Comparison of ENCODE assay signal across 8 cellular contexts in the genomic region with DNA sequence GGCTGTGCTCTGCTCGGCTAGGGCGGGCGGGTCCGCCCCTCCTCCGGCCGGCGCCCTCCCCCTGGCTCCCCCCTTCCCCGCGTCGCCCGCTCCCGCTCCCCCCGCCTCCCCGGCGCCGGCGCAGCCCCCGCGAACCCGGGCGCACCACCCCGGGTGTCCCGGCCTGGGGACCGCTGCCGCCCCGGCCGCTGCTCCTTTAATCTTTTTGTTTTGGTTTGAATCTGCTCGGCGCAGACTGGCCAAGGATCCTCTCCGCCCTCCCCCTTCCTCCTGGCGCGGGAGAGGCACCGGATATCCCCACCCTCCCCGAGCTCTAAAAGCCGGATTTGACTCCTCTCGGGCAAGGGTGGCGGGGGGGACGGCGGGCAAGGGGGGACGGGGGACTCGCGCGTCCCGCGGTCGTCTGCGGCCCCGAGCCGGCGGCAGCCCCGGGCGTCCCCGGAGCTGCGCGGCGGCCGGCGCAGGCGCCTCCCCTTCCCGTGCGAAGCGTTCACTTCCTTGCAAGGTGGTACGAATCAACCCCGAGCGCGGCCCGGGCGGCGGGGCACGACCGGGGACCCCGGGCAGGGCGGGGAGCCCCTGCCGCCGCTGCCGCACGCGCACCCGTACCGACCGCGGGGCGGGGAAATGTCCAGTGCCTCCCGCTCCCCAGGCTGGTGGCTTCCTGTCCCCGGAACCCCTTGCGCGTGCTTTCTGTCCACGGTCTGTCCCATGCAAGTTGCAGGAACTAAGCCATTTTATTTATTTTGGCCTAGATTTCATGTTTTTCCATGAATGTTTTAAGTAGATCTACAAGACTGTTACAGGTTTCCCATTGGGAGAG. TPM values are rescaled to one million over a fixed set of nuclear protein-coding genes. Genes with fewer than 3 reads are reported as not detected.
DNase-seq lines count a peak whose midpoint lies in the region; ATAC-seq, FAIRE-seq and TF ChIP-seq lines count a peak whose summit lies in the region.

A gene with protein sequence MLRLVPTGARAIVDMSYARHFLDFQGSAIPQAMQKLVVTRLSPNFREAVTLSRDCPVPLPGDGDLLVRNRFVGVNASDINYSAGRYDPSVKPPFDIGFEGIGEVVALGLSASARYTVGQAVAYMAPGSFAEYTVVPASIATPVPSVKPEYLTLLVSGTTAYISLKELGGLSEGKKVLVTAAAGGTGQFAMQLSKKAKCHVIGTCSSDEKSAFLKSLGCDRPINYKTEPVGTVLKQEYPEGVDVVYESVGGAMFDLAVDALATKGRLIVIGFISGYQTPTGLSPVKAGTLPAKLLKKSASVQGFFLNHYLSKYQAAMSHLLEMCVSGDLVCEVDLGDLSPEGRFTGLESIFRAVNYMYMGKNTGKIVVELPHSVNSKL (minus strand): TSS at position 11 of the 823 bp plus-strand sequence. CDS start 81 bp downstream, outside the sequence.

- peak; percentile 64 for DNase-seq in GM18507 (ENCODE audit: extremely low spot score, insufficient read length, low read depth)
- peak; percentile 75 to 79 for DNase-seq in NCI-H1930 (lab: John Stamatoyannopoulos, UW)
- peak; percentile 77 for DNase-seq in T-helper 22 cell (ENCODE audit: low read depth)
- DNase-seq in ascending aorta (ENCODE audit: low spot score in 2 of 2): peak; percentile 66 to 91
- peak; percentile 87 for DNase-seq in right atrium auricular region (ENCODE audit: low spot score)
- DNase-seq in putamen (ENCODE audit: low spot score): peak; percentile 84
- no peak for DNase-seq in middle frontal gyrus (ENCODE audit: extremely low spot score, low spot score)

- H3K4me3 ChIP-seq in ascending aorta: peak within 1 kb of the TSS; percentile 92 to 93
- peak within 1 kb of the TSS; percentile 73 to 87 for H3K4me3 ChIP-seq in right atrium auricular region

- ATAC-seq in HG02885 (IDR thresholded peaks at IDR 0.05; ENCODE audit: poor library complexity, unreplicated experiment): peak; percentile 43

- H3K36me3 ChIP-seq in ascending aorta (no peaks in the 10 kb centered on the region), right atrium auricular region (no peaks in the 10 kb centered on the region)

- intact Hi-C loops in ascending aorta (cut with DNase I): loop anchor here (2.0 to 10.0 kb wide), 6 partner anchors 37 to 1615 kb away; a partner anchor contains a TSS

- no peaks in the 10 kb centered on the region for H3K9me3 ChIP-seq in ascending aorta
- no peaks in the 10 kb centered on the region for H3K9me3 ChIP-seq in right atrium auricular region

- peaks cover under 1 to 35% of the 10 kb centered on the region in 2 donors for H3K4me1 ChIP-seq in ascending aorta
- peaks cover 0 to 61% of the 10 kb centered on the region in 2 donors for H3K4me1 ChIP-seq in right atrium auricular region

- H3K27ac ChIP-seq in ascending aorta: peak within 1 kb of the TSS; percentile 96 to 97
- H3K27ac ChIP-seq in right atrium auricular region: peak within 1 kb of the TSS; percentile 94 to 98

- no peaks in the 10 kb centered on the region for H3K27me3 ChIP-seq in ascending aorta
- no peaks in the 10 kb centered on the region for H3K27me3 ChIP-seq in right atrium auricular region

- FAIRE-seq in GM18507 (lab: Jason Lieb, UNC): peak; percentile 82

- no peak for TF ChIP-seq CTCF in ascending aorta (IDR thresholded peaks at IDR 0.05)
- no peak for TF ChIP-seq CTCF in right atrium auricular region (IDR thresholded peaks at IDR 0.05)

RNA-seq across cellular contexts. Expression of the gene that starts here (rescaled TPM):
- total RNA-seq in ascending aorta (10.1 TPM), right atrium auricular region (10 to 100 TPM; 16.7 to 33.9 TPM)
